Comparison of ENCODE assay signal across 32 cellular contexts in genomic region chr11:46458491-46458890, GRCh38.
"Had no signal": no experiment of that assay in that cellular context is flagged by ENCODE, and none has a peak within 500 bp of the region (broad histone marks: within the 10 kb centered on the region; RNA-seq: fewer than 3 reads in every experiment).

No MANE protein-coding gene starts in this region.

- ATAC-seq: activated CD8-positive, alpha-beta memory T cell treated with anti-CD3 and anti-CD28 coated beads, Interleukin-2, amount 10 ng/mL, durations not matched to agents 7 days and 5 days; activated CD8-positive, alpha-beta T cell treated with anti-CD3 and anti-CD28 coated beads, Interleukin-2, amount 10 ng/mL, durations not matched to agents 7 days and 5 days; activated naive CD8-positive, alpha-beta T cell treated with anti-CD3 and anti-CD28 coated beads, Interleukin-2, amount 50 U/mL, for 24 hours had no signal

- H3K9me3 ChIP-seq: ascending aorta had no signal

- H3K4me3 Mint-ChIP-seq: activated B cell treated with CpG ODN at 0.5 μM for 24 hours; activated CD4-positive, alpha-beta memory T cell treated with anti-CD3 and anti-CD28 coated beads, Interleukin-2, amount 10 ng/mL, durations not matched to agents 7 days and 5 days; activated CD4-positive, alpha-beta T cell treated with anti-CD3 and anti-CD28 coated beads, Interleukin-2, amount 10 ng/mL, durations not matched to agents 7 days and 5 days; activated CD8-positive, alpha-beta memory T cell treated with anti-CD3 and anti-CD28 coated beads, Interleukin-2, amount 10 ng/mL, durations not matched to agents 7 days and 5 days; activated CD8-positive, alpha-beta T cell treated with anti-CD3 and anti-CD28 coated beads, Interleukin-2, amount 10 ng/mL, durations not matched to agents 7 days and 5 days; activated naive CD4-positive, alpha-beta T cell treated with anti-CD3 and anti-CD28 coated beads, Interleukin-2, amount 10 ng/mL, durations not matched to agents 7 days and 5 days; activated naive CD4-positive, alpha-beta T cell treated with anti-CD3 and anti-CD28 coated beads, Interleukin-2, amount 50 U/mL, for 24 hours; activated naive CD8-positive, alpha-beta T cell; activated naive CD8-positive, alpha-beta T cell treated with anti-CD3 and anti-CD28 coated beads, Interleukin-2, amount 10 ng/mL, durations not matched to agents 7 days and 5 days; activated naive CD8-positive, alpha-beta T cell treated with anti-CD3 and anti-CD28 coated beads, Interleukin-2, amount 50 U/mL, for 24 hours; activated T-cell treated with anti-CD3 and anti-CD28 coated beads, Interleukin-2, amount 50 U/mL, for 24 hours; brain; T-helper 1 cell treated with Interleukin-12 subunit alpha and Interleukin-12 subunit beta and Interleukin-4 antibody, amounts not matched to agents 30 μg/mL and 1 μg/mL, for 36 hours; T-helper 2 cell treated with Interferon-gamma antibody and Interleukin-4, amounts not matched to agents 5 μg/mL and 100 μg/mL, for 36 hours had no signal

- H3K9me3 Mint-ChIP-seq: activated B cell treated with CpG ODN at 0.5 μM for 24 hours; activated CD4-positive, alpha-beta memory T cell treated with anti-CD3 and anti-CD28 coated beads, Interleukin-2, amount 10 ng/mL, durations not matched to agents 7 days and 5 days; activated CD4-positive, alpha-beta T cell treated with anti-CD3 and anti-CD28 coated beads, Interleukin-2, amount 10 ng/mL, durations not matched to agents 7 days and 5 days; activated naive CD4-positive, alpha-beta T cell treated with anti-CD3 and anti-CD28 coated beads, Interleukin-2, amount 10 ng/mL, durations not matched to agents 7 days and 5 days; activated naive CD4-positive, alpha-beta T cell treated with anti-CD3 and anti-CD28 coated beads, Interleukin-2, amount 50 U/mL, for 24 hours; activated naive CD8-positive, alpha-beta T cell treated with anti-CD3 and anti-CD28 coated beads, Interleukin-2, amount 10 ng/mL, durations not matched to agents 7 days and 5 days; activated naive CD8-positive, alpha-beta T cell treated with anti-CD3 and anti-CD28 coated beads, Interleukin-2, amount 50 U/mL, for 24 hours; activated T-cell treated with anti-CD3 and anti-CD28 coated beads, Interleukin-2, amount 50 U/mL, for 24 hours; activated T-helper 2 cell treated with anti-CD3 and anti-CD28 coated beads, Interferon-gamma antibody, Interleukin-2, Interleukin-4, amounts not matched to agents 10 μg/mL and 5 μg/mL and 100 μg/mL, durations not matched to agents 14 hours and 24 hours and 36 hours; brain; T-helper 1 cell treated with Interleukin-12 subunit alpha and Interleukin-12 subunit beta and Interleukin-4 antibody, amounts not matched to agents 30 μg/mL and 1 μg/mL, for 36 hours; T-helper 2 cell treated with Interferon-gamma antibody and Interleukin-4, amounts not matched to agents 5 μg/mL and 100 μg/mL, for 36 hours had no signal

- H3K27me3 Mint-ChIP-seq: activated B cell treated with CpG ODN at 0.5 μM for 24 hours; activated CD4-positive, alpha-beta memory T cell treated with anti-CD3 and anti-CD28 coated beads, Interleukin-2, amount 10 ng/mL, durations not matched to agents 7 days and 5 days; activated CD4-positive, alpha-beta T cell treated with anti-CD3 and anti-CD28 coated beads, Interleukin-2, amount 10 ng/mL, durations not matched to agents 7 days and 5 days; activated CD8-positive, alpha-beta memory T cell treated with anti-CD3 and anti-CD28 coated beads, Interleukin-2, amount 10 ng/mL, durations not matched to agents 7 days and 5 days; activated naive CD4-positive, alpha-beta T cell treated with anti-CD3 and anti-CD28 coated beads, Interleukin-2, amount 10 ng/mL, durations not matched to agents 7 days and 5 days; activated naive CD4-positive, alpha-beta T cell treated with anti-CD3 and anti-CD28 coated beads, Interleukin-2, amount 50 U/mL, for 24 hours; activated naive CD8-positive, alpha-beta T cell; activated naive CD8-positive, alpha-beta T cell treated with anti-CD3 and anti-CD28 coated beads, Interleukin-2, amount 10 ng/mL, durations not matched to agents 7 days and 5 days; activated naive CD8-positive, alpha-beta T cell treated with anti-CD3 and anti-CD28 coated beads, Interleukin-2, amount 50 U/mL, for 24 hours; activated T-cell treated with anti-CD3 and anti-CD28 coated beads, Interleukin-2, amount 50 U/mL, for 24 hours; brain had no signal

- DNase-seq: activated B cell treated with CpG ODN at 0.5 μM for 24 hours; activated CD4-positive, alpha-beta memory T cell treated with anti-CD3 and anti-CD28 coated beads, Interleukin-2, amount 10 ng/mL, durations not matched to agents 7 days and 5 days; activated CD4-positive, alpha-beta T cell treated with anti-CD3 and anti-CD28 coated beads for 4 hours; activated CD4-positive, alpha-beta T cell treated with anti-CD3 and anti-CD28 coated beads, Interleukin-2, amount 10 ng/mL, durations not matched to agents 7 days and 5 days; activated CD4-positive, alpha-beta T cell treated with anti-CD3 and anti-CD28 coated beads, Interleukin-2, amount 50 U/mL, for 48 hours; activated CD4-positive, CD25-positive, alpha-beta regulatory T cell treated with anti-CD3 and anti-CD28 coated beads, Interleukin-2, amount 50 U/mL, for 72 hours; activated CD8-positive, alpha-beta memory T cell treated with anti-CD3 and anti-CD28 coated beads for 24 hours; activated CD8-positive, alpha-beta memory T cell treated with anti-CD3 and anti-CD28 coated beads, Interleukin-2, amount 10 ng/mL, durations not matched to agents 7 days and 5 days; activated CD8-positive, alpha-beta memory T cell treated with anti-CD3 and anti-CD28 coated beads, Interleukin-2, amount 50 U/mL, for 48 hours; activated CD8-positive, alpha-beta T cell treated with anti-CD3 and anti-CD28 coated beads, Interleukin-2, amount 10 ng/mL, durations not matched to agents 7 days and 5 days; activated effector memory CD4-positive, alpha-beta T cell treated with Interleukin-2 at 50 U/mL for 16 hours; activated gamma-delta T cell; activated naive CD4-positive, alpha-beta T cell treated with anti-CD3 and anti-CD28 coated beads, Interleukin-2, amount 10 ng/mL, durations not matched to agents 7 days and 5 days; activated naive CD4-positive, alpha-beta T cell treated with Interleukin-2 at 50 U/mL for 16 hours; activated naive CD8-positive, alpha-beta T cell treated with anti-CD3 and anti-CD28 coated beads, Interleukin-2, amount 10 ng/mL, durations not matched to agents 7 days and 5 days; activated naive CD8-positive, alpha-beta T cell treated with anti-CD3 and anti-CD28 coated beads, Interleukin-2, amount 50 U/mL, for 24 hours; activated T-cell treated with anti-CD3 and anti-CD28 coated beads, Interleukin-2, amount 50 U/mL, for 24 hours; activated T-cell treated with anti-CD3 and anti-CD28 coated beads, Interleukin-2, amount 50 U/mL, for 48 hours; amygdala; anterior cingulate cortex; central memory CD4-positive, alpha-beta T cell; T-helper 1 cell; T-helper 2 cell; T-helper 9 cell had no signal

- H3K36me3 ChIP-seq: ascending aorta had no signal

- H3K4me1 ChIP-seq: ascending aorta had no signal

- H3K27ac Mint-ChIP-seq: activated B cell treated with CpG ODN at 0.5 μM for 24 hours; activated CD4-positive, alpha-beta memory T cell treated with anti-CD3 and anti-CD28 coated beads, Interleukin-2, amount 10 ng/mL, durations not matched to agents 7 days and 5 days; activated CD4-positive, alpha-beta T cell treated with anti-CD3 and anti-CD28 coated beads, Interleukin-2, amount 10 ng/mL, durations not matched to agents 7 days and 5 days; activated CD8-positive, alpha-beta memory T cell treated with anti-CD3 and anti-CD28 coated beads, Interleukin-2, amount 10 ng/mL, durations not matched to agents 7 days and 5 days; activated CD8-positive, alpha-beta T cell treated with anti-CD3 and anti-CD28 coated beads, Interleukin-2, amount 10 ng/mL, durations not matched to agents 7 days and 5 days; activated naive CD4-positive, alpha-beta T cell treated with anti-CD3 and anti-CD28 coated beads, Interleukin-2, amount 10 ng/mL, durations not matched to agents 7 days and 5 days; activated naive CD4-positive, alpha-beta T cell treated with anti-CD3 and anti-CD28 coated beads, Interleukin-2, amount 50 U/mL, for 24 hours; activated naive CD8-positive, alpha-beta T cell; activated naive CD8-positive, alpha-beta T cell treated with anti-CD3 and anti-CD28 coated beads, Interleukin-2, amount 10 ng/mL, durations not matched to agents 7 days and 5 days; activated naive CD8-positive, alpha-beta T cell treated with anti-CD3 and anti-CD28 coated beads, Interleukin-2, amount 50 U/mL, for 24 hours; activated T-cell treated with anti-CD3 and anti-CD28 coated beads, Interleukin-2, amount 50 U/mL, for 24 hours; activated T-helper 2 cell treated with anti-CD3 and anti-CD28 coated beads, Interferon-gamma antibody, Interleukin-2, Interleukin-4, amounts not matched to agents 10 μg/mL and 5 μg/mL and 100 μg/mL, durations not matched to agents 14 hours and 24 hours and 36 hours; T-helper 1 cell treated with Interleukin-12 subunit alpha and Interleukin-12 subunit beta and Interleukin-4 antibody, amounts not matched to agents 30 μg/mL and 1 μg/mL, for 36 hours; T-helper 2 cell treated with Interferon-gamma antibody and Interleukin-4, amounts not matched to agents 5 μg/mL and 100 μg/mL, for 36 hours had no signal

- H3K4me1 Mint-ChIP-seq: activated B cell treated with CpG ODN at 0.5 μM for 24 hours; activated naive CD4-positive, alpha-beta T cell treated with anti-CD3 and anti-CD28 coated beads, Interleukin-2, amount 10 ng/mL, durations not matched to agents 7 days and 5 days; activated naive CD8-positive, alpha-beta T cell treated with anti-CD3 and anti-CD28 coated beads, Interleukin-2, amount 50 U/mL, for 24 hours had no signal

- H3K4me3 ChIP-seq: ascending aorta had no signal

- H3K27me3 ChIP-seq: ascending aorta had no signal

- H3K36me3 Mint-ChIP-seq: activated naive CD4-positive, alpha-beta T cell treated with anti-CD3 and anti-CD28 coated beads, Interleukin-2, amount 10 ng/mL, durations not matched to agents 7 days and 5 days had no signal

- H3K27ac ChIP-seq: ascending aorta, VCaP had no signal
